ENCODE assay signal across 17 cellular contexts in genomic region chr2:119402106-119402505, GRCh38. TPM values are rescaled to one million over a fixed set of nuclear protein-coding genes. Genes with fewer than 3 reads are reported as not detected.
"Had no signal": no experiment of that assay in that cellular context is flagged by ENCODE, and none has a peak within 500 bp of the region (broad histone marks: within the 10 kb centered on the region; RNA-seq: fewer than 3 reads in every experiment).

No MANE protein-coding gene starts in this region.

- H3K27me3 ChIP-seq: right atrium auricular region, upper lobe of right lung, vagina had no signal

- H3K9me3 ChIP-seq: mucosa of descending colon, upper lobe of right lung, vagina had no signal

- H3K36me3 ChIP-seq: gastroesophageal sphincter, right atrium auricular region, tibial artery, upper lobe of right lung, vagina had no signal

- H3K4me3 ChIP-seq: dorsolateral prefrontal cortex, gastroesophageal sphincter, mucosa of descending colon, right atrium auricular region, tibial artery, upper lobe of right lung, vagina had no signal

- H3K27ac ChIP-seq: dorsolateral prefrontal cortex, gastroesophageal sphincter, right atrium auricular region, tibial artery, upper lobe of right lung, vagina had no signal

- ATAC-seq: gastroesophageal sphincter; natural killer cell; stimulated activated naive CD8-positive, alpha-beta T cell treated with anti-CD3 and anti-CD28 coated beads, Interleukin-15, Interleukin-2, amounts not matched to agents 100 U/mL and 50 U/mL, for 24 hours had no signal

- DNase-seq: cortex of kidney; dorsolateral prefrontal cortex; effector CD8-positive, alpha-beta T cell; glutamatergic neuron; hippocampal formation; natural killer cell; stimulated activated CD4-positive, alpha-beta T cell treated with anti-CD3 and anti-CD28 coated beads, Interleukin-12 subunit alpha, Interleukin-12 subunit beta, amount 100 ng/mL, for 4 hours; stimulated activated naive CD8-positive, alpha-beta T cell treated with anti-CD3 and anti-CD28 coated beads, Interleukin-15, Interleukin-2, amounts not matched to agents 100 U/mL and 50 U/mL, for 24 hours; tibial artery; upper lobe of right lung had no signal

- H3K4me1 ChIP-seq: gastroesophageal sphincter, tibial artery, upper lobe of right lung, vagina had no signal

RNA-seq across cellular contexts. Expression of gene TMEM37, which starts 29.5 kb away (rescaled TPM):
- total RNA-seq: kidney epithelial cell, myocyte, natural killer cell, temporal lobe had no signal
